Comparison of ENCODE assay signal across 16 cellular contexts in the genomic region with DNA sequence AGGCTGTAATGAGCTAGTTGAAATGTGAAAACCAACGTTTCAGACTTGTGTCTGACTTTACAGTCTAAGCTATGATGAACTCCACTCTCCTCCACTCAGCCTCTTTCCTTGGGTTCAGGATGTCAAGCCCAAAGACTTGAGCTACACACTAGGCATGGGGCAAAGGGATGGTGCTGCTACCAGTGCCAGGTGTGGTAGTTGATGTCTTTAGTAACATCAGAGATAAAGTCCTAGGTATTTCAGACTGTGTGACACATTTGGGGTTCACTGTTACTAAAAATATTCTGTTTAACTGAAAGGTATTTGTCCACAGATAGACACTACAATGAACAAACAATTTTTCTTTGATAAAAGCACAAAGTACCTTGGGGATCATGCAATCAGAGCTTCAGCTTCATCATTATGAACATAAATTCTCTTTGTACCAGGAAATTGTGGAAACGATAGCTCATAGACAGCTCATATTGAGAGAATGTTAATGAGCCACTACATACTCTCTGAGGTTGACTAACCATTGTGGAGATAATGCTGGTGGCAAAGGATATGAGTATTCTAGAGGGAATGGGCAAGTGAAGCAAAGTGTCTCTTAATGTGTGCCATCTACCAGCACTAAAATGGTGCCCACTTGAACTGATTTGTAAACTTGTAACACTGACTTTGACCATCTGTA.
DNase-seq lines count a peak whose midpoint lies in the region; ATAC-seq and TF ChIP-seq lines count a peak whose summit lies in the region.
"Had no signal": no experiment of that assay in that cellular context is flagged by ENCODE, and none has a peak within 500 bp of the region (broad histone marks: within the 10 kb centered on the region; RNA-seq: fewer than 3 reads in every experiment).

No MANE protein-coding gene starts in this region.

- no peak overlapping the region for H3K4me3 Mint-ChIP-seq in activated T-cell treated with anti-CD3 and anti-CD28 coated beads, Interleukin-2, amount 50 U/mL, for 4 hours
- H3K4me3 Mint-ChIP-seq: activated CD4-positive, alpha-beta T cell treated with anti-CD3 and anti-CD28 coated beads, Interleukin-2, amount 10 ng/mL, durations not matched to agents 7 days and 5 days; activated naive CD8-positive, alpha-beta T cell had no signal

- H3K4me1 Mint-ChIP-seq in activated T-cell treated with anti-CD3 and anti-CD28 coated beads, Interleukin-2, amount 50 U/mL, for 4 hours (ENCODE audit: low read depth) = no peaks in the 10 kb centered on the region

- peak; percentile 46 to 52 for ATAC-seq in activated T-cell treated with anti-CD3 and anti-CD28 coated beads, Interleukin-2, amount 50 U/mL, for 4 hours
- ATAC-seq in SK-N-SH treated with all-trans-retinoic acid at 6 μM for 48 hours = peak; percentile 83
- peak; percentile 77 for ATAC-seq in stimulated activated naive CD8-positive, alpha-beta T cell treated with anti-CD3 and anti-CD28 coated beads, Interleukin-15, Interleukin-2, amounts not matched to agents 100 U/mL and 50 U/mL, for 24 hours
- ATAC-seq: lower lobe of right lung had no signal

- H3K9me3 Mint-ChIP-seq in activated T-cell treated with anti-CD3 and anti-CD28 coated beads, Interleukin-2, amount 50 U/mL, for 4 hours = no peaks in the 10 kb centered on the region

- no peak for DNase-seq in activated T-cell treated with anti-CD3 and anti-CD28 coated beads, Interleukin-2, amount 50 U/mL, for 4 hours
- no peak for DNase-seq in activated T-cell treated with anti-CD3 and anti-CD28 coated beads, Interleukin-2, amount 50 U/mL, for 1 hour
- peak; percentile 35 for DNase-seq in fibroblast of gingiva (ENCODE audit: low read depth)
- DNase-seq in stimulated activated naive CD8-positive, alpha-beta T cell treated with anti-CD3 and anti-CD28 coated beads, Interleukin-15, Interleukin-2, amounts not matched to agents 100 U/mL and 50 U/mL, for 24 hours = no peak
- DNase-seq in NCI-H1105 treated with DMSO at 0.1 percent for 48 hours (lab: John Stamatoyannopoulos, UW) = no peak
- no peak for DNase-seq in amygdala (lab: John Stamatoyannopoulos, UW)
- no peak for DNase-seq in NK-92 (lab: John Stamatoyannopoulos, UW; ENCODE audit: unreplicated experiment)
- DNase-seq: activated CD4-positive, alpha-beta T cell treated with anti-CD3 and anti-CD28 coated beads, Interleukin-2, amount 10 ng/mL, durations not matched to agents 7 days and 5 days; Kasumi-1; lower lobe of right lung; NCI-H2107; occipital lobe; stimulated activated CD4-positive, alpha-beta T cell treated with anti-CD3 and anti-CD28 coated beads, Interleukin-15, amount 100 ng/mL, for 24 hours; stimulated activated CD8-positive, alpha-beta memory T cell treated with anti-CD3 and anti-CD28 coated beads, Interleukin-4, amount 100 ng/mL, for 48 hours had no signal

- H3K36me3 Mint-ChIP-seq in activated T-cell treated with anti-CD3 and anti-CD28 coated beads, Interleukin-2, amount 50 U/mL, for 4 hours (ENCODE audit: insufficient read depth) = no peaks in the 10 kb centered on the region
- H3K36me3 Mint-ChIP-seq: activated naive CD8-positive, alpha-beta T cell had no signal

- H3K27me3 Mint-ChIP-seq in activated T-cell treated with anti-CD3 and anti-CD28 coated beads, Interleukin-2, amount 50 U/mL, for 4 hours (ENCODE audit: low read depth) = no peaks in the 10 kb centered on the region
- H3K27me3 Mint-ChIP-seq: activated naive CD8-positive, alpha-beta T cell had no signal

TF ChIP-seq in SK-N-SH treated with all-trans-retinoic acid at 6 μM for 48 hours, 23 proteins besides CTCF, POLR2A, EP300 and RAD21:
- TF ChIP-seq ZNF565 (CRISPR knock-in tag; conservative IDR thresholded peaks at IDR 0.05; ENCODE audit: low read depth) (no peak), TOX (CRISPR knock-in tag; IDR thresholded peaks at IDR 0.05; ENCODE audit: borderline replicate concordance) (no peak), ZC3H10 (CRISPR knock-in tag; IDR thresholded peaks at IDR 0.05) (no peak), TCF4 (CRISPR knock-in tag; IDR thresholded peaks at IDR 0.05; ENCODE audit: borderline replicate concordance) (no peak)
